21 cellular contexts compared by ENCODE assay signal in the genomic region with DNA sequence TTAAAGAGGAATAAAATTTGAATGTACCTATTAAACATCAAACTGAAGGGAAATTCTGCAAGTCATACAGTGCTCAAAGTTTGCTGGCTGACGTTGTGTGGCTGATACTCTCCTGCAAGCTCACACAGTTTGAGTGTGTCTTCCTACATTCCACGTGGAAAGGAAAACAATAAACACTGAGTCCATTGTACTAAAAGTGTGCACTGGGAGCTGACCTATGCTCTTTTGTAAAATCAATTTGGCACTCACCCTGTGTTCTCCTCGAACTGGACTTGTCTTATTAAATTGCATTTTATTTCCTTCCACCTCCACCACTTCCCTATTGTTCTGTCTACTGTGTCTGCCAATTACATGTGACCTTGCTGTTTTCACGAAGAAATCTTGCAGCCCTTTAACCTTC.
"Had no signal": no experiment of that assay in that cellular context is flagged by ENCODE, and none has a peak within 500 bp of the region (broad histone marks: within the 10 kb centered on the region; RNA-seq: fewer than 3 reads in every experiment).

No MANE protein-coding gene starts in this region.

- H3K27ac ChIP-seq: gastrocnemius medialis, left ventricle myocardium inferior, parathyroid adenoma, tibial nerve, vagina had no signal

- H3K4me1 Mint-ChIP-seq: activated naive CD8-positive, alpha-beta T cell treated with anti-CD3 and anti-CD28 coated beads for 36 hours; activated T-helper 17 cell treated with anti-CD3 and anti-CD28 coated beads, Interleukin-2, amount 50 U/mL, for 72 hours; brain; naive thymus-derived CD8-positive, alpha-beta T cell had no signal

- H3K9me3 Mint-ChIP-seq: activated naive CD8-positive, alpha-beta T cell treated with anti-CD3 and anti-CD28 coated beads for 36 hours; activated T-helper 17 cell treated with anti-CD3 and anti-CD28 coated beads, Interleukin-2, amount 50 U/mL, for 72 hours; stimulated activated naive CD8-positive, alpha-beta T cell treated with anti-CD3 and anti-CD28 coated beads, Interleukin-15, Interleukin-2, amounts not matched to agents 100 ng/mL and 50 ng/mL, for 24 hours; T-helper 2 cell treated with Interferon-gamma antibody and Interleukin-4, amounts not matched to agents 5 μg/mL and 100 μg/mL, for 36 hours had no signal

- H3K4me3 ChIP-seq: gastrocnemius medialis, left ventricle myocardium inferior, tibial nerve, vagina had no signal

- H3K36me3 ChIP-seq: gastrocnemius medialis, left ventricle myocardium inferior, tibial nerve, vagina had no signal

- H2AFZ ChIP-seq: parathyroid adenoma had no signal

- H3K27ac Mint-ChIP-seq: activated CD8-positive, alpha-beta T cell treated with anti-CD3 and anti-CD28 coated beads for 36 hours; activated naive CD8-positive, alpha-beta T cell treated with anti-CD3 and anti-CD28 coated beads for 36 hours; activated T-helper 17 cell treated with anti-CD3 and anti-CD28 coated beads, Interleukin-2, amount 50 U/mL, for 72 hours; brain; naive thymus-derived CD8-positive, alpha-beta T cell; stimulated activated naive CD8-positive, alpha-beta T cell treated with anti-CD3 and anti-CD28 coated beads, Interleukin-15, Interleukin-2, amounts not matched to agents 100 ng/mL and 50 ng/mL, for 24 hours; T-helper 2 cell treated with Interferon-gamma antibody and Interleukin-4, amounts not matched to agents 5 μg/mL and 100 μg/mL, for 36 hours had no signal

- DNase-seq: activated CD4-positive, alpha-beta T cell treated with anti-CD3 and anti-CD28 coated beads for 48 hours; activated CD4-positive, CD25-positive, alpha-beta regulatory T cell; activated CD8-positive, alpha-beta T cell treated with anti-CD3 and anti-CD28 coated beads for 36 hours; activated naive CD4-positive, alpha-beta T cell; activated naive CD8-positive, alpha-beta T cell treated with anti-CD3 and anti-CD28 coated beads for 36 hours; activated T-cell treated with anti-CD3 and anti-CD28 coated beads, Interleukin-2, amount 50 U/mL, for 1 hour; caudate nucleus; erythroblast; gastrocnemius medialis; head of caudate nucleus; kidney; left ventricle myocardium inferior; mesenchymal stem cell; naive thymus-derived CD8-positive, alpha-beta T cell had no signal

- FAIRE-seq: kidney had no signal

- H3K9me3 ChIP-seq: gastrocnemius medialis, tibial nerve, vagina had no signal

- H3K4me3 Mint-ChIP-seq: activated CD8-positive, alpha-beta T cell treated with anti-CD3 and anti-CD28 coated beads for 36 hours; activated naive CD8-positive, alpha-beta T cell treated with anti-CD3 and anti-CD28 coated beads for 36 hours; activated T-helper 17 cell treated with anti-CD3 and anti-CD28 coated beads, Interleukin-2, amount 50 U/mL, for 72 hours; brain; naive thymus-derived CD8-positive, alpha-beta T cell; stimulated activated naive CD8-positive, alpha-beta T cell treated with anti-CD3 and anti-CD28 coated beads, Interleukin-15, Interleukin-2, amounts not matched to agents 100 ng/mL and 50 ng/mL, for 24 hours; T-helper 2 cell treated with Interferon-gamma antibody and Interleukin-4, amounts not matched to agents 5 μg/mL and 100 μg/mL, for 36 hours had no signal

- H3K27me3 Mint-ChIP-seq: activated CD8-positive, alpha-beta T cell treated with anti-CD3 and anti-CD28 coated beads for 36 hours; activated naive CD8-positive, alpha-beta T cell treated with anti-CD3 and anti-CD28 coated beads for 36 hours; activated T-helper 17 cell treated with anti-CD3 and anti-CD28 coated beads, Interleukin-2, amount 50 U/mL, for 72 hours; brain; naive thymus-derived CD8-positive, alpha-beta T cell; stimulated activated naive CD8-positive, alpha-beta T cell treated with anti-CD3 and anti-CD28 coated beads, Interleukin-15, Interleukin-2, amounts not matched to agents 100 ng/mL and 50 ng/mL, for 24 hours had no signal

- H3K79me2 ChIP-seq: parathyroid adenoma had no signal

- H3K27me3 ChIP-seq: gastrocnemius medialis, tibial nerve, vagina had no signal

- H3K36me3 Mint-ChIP-seq: activated naive CD8-positive, alpha-beta T cell treated with anti-CD3 and anti-CD28 coated beads for 36 hours; brain; naive thymus-derived CD8-positive, alpha-beta T cell had no signal

- ATAC-seq: activated CD8-positive, alpha-beta T cell treated with anti-CD3 and anti-CD28 coated beads for 36 hours; activated T-helper 17 cell treated with anti-CD3 and anti-CD28 coated beads, Interleukin-2, amount 50 U/mL, for 72 hours; gastrocnemius medialis; naive thymus-derived CD8-positive, alpha-beta T cell had no signal

- H3K4me1 ChIP-seq: gastrocnemius medialis, left ventricle myocardium inferior, parathyroid adenoma, vagina had no signal

- H3K9ac ChIP-seq: parathyroid adenoma had no signal
